9 cellular contexts compared by ENCODE assay signal in genomic region chr12:130953783-130954543, GRCh38. TPM values are rescaled to one million over a fixed set of nuclear protein-coding genes. Genes with fewer than 3 reads are reported as not detected.
DNase-seq lines count a peak whose midpoint lies in the region; ATAC-seq and TF ChIP-seq lines count a peak whose summit lies in the region.
"Had no signal": no experiment of that assay in that cellular context is flagged by ENCODE, and none has a peak within 500 bp of the region (broad histone marks: within the 10 kb centered on the region; RNA-seq: fewer than 3 reads in every experiment).

TSS of gene ADGRD1 (plus strand) at chr12:130953907. CDS start at chr12:130954466, 559 bp downstream.

- H3K4me1 ChIP-seq in PC-3 (ENCODE audit: insufficient read depth, low read length): no peaks in the 10 kb centered on the region

- H3K9me2 ChIP-seq in PC-3 (replicated peaks; ENCODE audit: low read length): no peaks in the 10 kb centered on the region

- peaks cover 81% of the 10 kb centered on the region for H3K27me3 ChIP-seq in PC-3 (ENCODE audit: low read length)

- peak; percentile 50 for DNase-seq in DMS53 (lab: John Stamatoyannopoulos, UW)
- DNase-seq in PC-3: no peak
- peak; percentile 69 for DNase-seq in left cardiac atrium
- peak; percentile 88 for DNase-seq in posterior vena cava (ENCODE audit: low spot score)
- no peak for DNase-seq in T-helper 1 cell
- DNase-seq in activated naive CD4-positive, alpha-beta T cell treated with anti-CD3 and anti-CD28 coated beads, Interleukin-2, amount 50 U/mL, for 16 hours: no peak
- DNase-seq in NCI-H1694 (lab: John Stamatoyannopoulos, UW): no peak
- DNase-seq: DND-41 had no signal

- no peaks in the 10 kb centered on the region for H4K20me1 ChIP-seq in PC-3 (ENCODE audit: low read length)

- H3F3A ChIP-seq in PC-3 (ENCODE audit: low read length, unreplicated experiment): no peaks in the 10 kb centered on the region

- CTCF ChIA-PET in PC-3 (lab: Charles Lee): no interaction called here

- H3K9me3 ChIP-seq in PC-3 (ENCODE audit: low read length): peaks cover 7% of the 10 kb centered on the region; the same call in 1 of the 2 replicates

- peak within 1 kb of the TSS; percentile 23; the same call in 1 of the 2 replicates for H3K4me2 ChIP-seq in PC-3 (ENCODE audit: low read length)

- TF ChIP-seq CTCF in PC-3 (conservative IDR thresholded peaks at IDR 0.05; ENCODE audit: low read depth, low read length): no peak

- no peak within 1 kb of the TSS for H3K27ac ChIP-seq in PC-3 (ENCODE audit: low read length)

- ATAC-seq in PC-3: peak; percentile 27; the same call in 1 of the 2 replicates
- peak; percentile 86 to 87 for ATAC-seq in left cardiac atrium
- ATAC-seq in HG03378 (IDR thresholded peaks at IDR 0.05; ENCODE audit: unreplicated experiment): no peak

- H3K36me3 ChIP-seq in PC-3 (ENCODE audit: low read depth, low read length): no peaks in the 10 kb centered on the region

- POLR2A ChIA-PET in PC-3 (lab: Charles Lee; ENCODE audit: unreplicated experiment): interaction anchor here (0.6 kb wide), 1 partner anchor 39 kb away, joined by 6 read pairs; no protein-coding TSS in a partner anchor

- no peak within 1 kb of the TSS for H3K4me3 ChIP-seq in PC-3 (ENCODE audit: low read length)

- BruUV-seq in PC-3 (replicated peaks; lab: Mats Ljungman, UMichigan): no TSS peak

- no peaks in the 10 kb centered on the region for H3K79me2 ChIP-seq in PC-3 (ENCODE audit: low read length)

- intact Hi-C loops in PC-3 (cut with micrococcal nuclease): no loop called here
- intact Hi-C loops in left cardiac atrium (cut with DNase I): no loop called here
- intact Hi-C loops in posterior vena cava (cut with DNase I): no loop called here

- H3K9ac ChIP-seq in PC-3 (ENCODE audit: low read length): no peak within 1 kb of the TSS

- no peak within 1 kb of the TSS for H2AFZ ChIP-seq in PC-3 (ENCODE audit: low read length)

RNA-seq across cellular contexts. Expression of gene ADGRD1, which starts in this region (rescaled TPM):
- total RNA-seq in PC-3 (2014; rRNA removed): 0.18 TPM in 1 of 2 replicates, not detected in the other
- 100 to 1,000 TPM; 143 to 254 TPM for total RNA-seq in left cardiac atrium
- total RNA-seq in posterior vena cava: 100 to 1,000 TPM; 178 to 238 TPM

Comparison
In these comparisons a context has a peak if more than half of its experiments do, and no peak if none do; other contexts are left out.
1. RNA of gene ADGRD1 (total RNA-seq): 143 to 254 TPM in left cardiac atrium and 178 to 238 TPM in posterior vena cava; 0.18 TPM in PC-3; every median in the first group is over 100 times any median in the second.
2. Peak in ATAC-seq and H3K4me2 ChIP-seq in PC-3; RNA of the gene not detected or under 1 TPM.
3. DNase-seq: peak in DMS53 (single experiment), left cardiac atrium (single experiment) and posterior vena cava (single experiment); none in PC-3 (single experiment), T-helper 1 cell (0 of 5), activated naive CD4-positive, alpha-beta T cell treated with anti-CD3 and anti-CD28 coated beads, Interleukin-2, amount 50 U/mL, for 16 hours (single experiment) and NCI-H1694 (single experiment).